ENCODE assay signal across 8 cellular contexts in genomic region chr9:100352727-100353505, GRCh38. TPM values are rescaled to one million over a fixed set of nuclear protein-coding genes. Genes with fewer than 3 reads are reported as not detected.
DNase-seq lines count a peak whose midpoint lies in the region; ATAC-seq, FAIRE-seq and TF ChIP-seq lines count a peak whose summit lies in the region.

Gene TEX10 (minus strand): TSS chr9:100352942. CDS start chr9:100349363, 3,579 bp downstream.

- FAIRE-seq in keratinocyte (lab: Jason Lieb, UNC), result peak; percentile 20

- H3K4me2 ChIP-seq in keratinocyte (ENCODE audit: control insufficient read depth, extremely low read depth, insufficient read depth, low read depth, low read length), result peak within 1 kb of the TSS; percentile 96

- H2AFZ ChIP-seq in keratinocyte (ENCODE audit: control insufficient read depth, low read length), result peak within 1 kb of the TSS; percentile 96

- dilution Hi-C loops in keratinocyte (cut with MboI; ENCODE audit: extremely low pct_ligation_motif_present, low sequenced_read_pairs), result no loop called here

- H4K20me1 ChIP-seq in keratinocyte (ENCODE audit: control insufficient read depth, extremely low read depth, insufficient read depth, low read length), result peaks cover 9% of the 10 kb centered on the region

- no peaks in the 10 kb centered on the region for H3K36me3 ChIP-seq in keratinocyte (ENCODE audit: control insufficient read depth in 2 of 2, extremely low read depth in 1 of 2, insufficient read depth in 2 of 2, low read length in 2 of 2)

- H3K79me2 ChIP-seq in keratinocyte (ENCODE audit: control insufficient read depth, insufficient read depth, low read length), result peaks cover 48% of the 10 kb centered on the region

- DNase-seq in AG09309 (ENCODE audit: low read depth), result peak; percentile 11
- peak; percentile 32 to 83 for DNase-seq in NCI-H446 (lab: John Stamatoyannopoulos, UW)
- DNase-seq in cerebellum (ENCODE audit: low spot score), result peak; percentile 91
- no peak for DNase-seq in keratinocyte (ENCODE audit: low read depth, low spot score)
- peak; percentile 80 to 89 (median 86) for DNase-seq in stimulated activated CD4-positive, alpha-beta T cell treated with anti-CD3 and anti-CD28 coated beads, Interleukin-12 subunit alpha, Interleukin-12 subunit beta, amount 100 ng/mL, for 48 hours (ENCODE audit: low read depth in 2 of 3, low spot score in 1 of 3)

- H3K4me1 ChIP-seq in keratinocyte (ENCODE audit: control insufficient read depth, extremely low read depth, insufficient read depth, low read length), result peaks cover 24% of the 10 kb centered on the region

- no peaks in the 10 kb centered on the region for H3K9me3 ChIP-seq in keratinocyte (ENCODE audit: control insufficient read depth, low read depth, low read length)

- H3K9me1 ChIP-seq in keratinocyte (ENCODE audit: control insufficient read depth, extremely low read depth, insufficient read depth, low read length), result peaks cover 3% of the 10 kb centered on the region

- ATAC-seq in GM19023 (IDR thresholded peaks at IDR 0.05; ENCODE audit: unreplicated experiment) (peak; percentile 91), HG03280 (IDR thresholded peaks at IDR 0.05; ENCODE audit: unreplicated experiment) (peak; percentile 87)
- ATAC-seq in activated CD4-positive, CD25-positive, alpha-beta regulatory T cell treated with anti-CD3 and anti-CD28 coated beads, Interleukin-2, amount 50 U/mL, for 24 hours, result peak; percentile 89 to 91

- peak within 1 kb of the TSS; percentile 95 for H3K9ac ChIP-seq in keratinocyte (ENCODE audit: control insufficient read depth, extremely low read depth, insufficient read depth, low read length)

- H3K27ac ChIP-seq in keratinocyte (ENCODE audit: control insufficient read depth, insufficient read depth, low read length), result peak within 1 kb of the TSS; percentile 88

- H3K27me3 ChIP-seq in keratinocyte (ENCODE audit: control insufficient read depth, extremely low read depth, insufficient read depth, low read length), result no peaks in the 10 kb centered on the region

- H3K4me3 ChIP-seq in AG09309 (ENCODE audit: control insufficient read depth, low read depth, low read length) (peak within 1 kb of the TSS; percentile 83), keratinocyte (ENCODE audit: control insufficient read depth in 2 of 3, extremely low read depth in 1 of 3, insufficient read depth in 2 of 3, low read depth in 1 of 3, low read length in 3 of 3) (peak within 1 kb of the TSS; percentile 89 to 92 (median 90))

- TF ChIP-seq CTCF in AG09309 (IDR thresholded peaks at IDR 0.05; ENCODE audit: control insufficient read depth, insufficient read depth, low read depth, low read length, missing control alignments), result no peak
- no peak for TF ChIP-seq CTCF in keratinocyte (optimal IDR thresholded peaks at IDR 0.05 in 1 of 3, IDR thresholded peaks at IDR 0.05 in 1 of 3, conservative IDR thresholded peaks at IDR 0.05 in 1 of 3; ENCODE audit: extremely low read depth in 1 of 3, insufficient read depth in 2 of 3, low read length in 3 of 3)

RNA-seq across cellular contexts. Expression of gene TEX10, which starts in this region (rescaled TPM):
- total RNA-seq in cerebellum, result 35.7 TPM
- polyA plus RNA-seq in keratinocyte, result 31.3 to 50.7 TPM (median 32.9 TPM) in 3 replicates
- 18.6 TPM for polyA plus RNA-seq in keratinocyte (2011; ENCODE audit: low read depth)
- 19.1 and 39.6 TPM in 2 replicates for polyA plus RNA-seq in keratinocyte (2011; cell fraction: cytosol; rRNA removed)
- polyA plus RNA-seq in keratinocyte (2011; cell fraction: nucleus; rRNA removed), result 40.9 and 50.7 TPM in 2 replicates
- 23.4 and 26.6 TPM in 2 replicates for polyA plus RNA-seq in keratinocyte (2012; ENCODE audit: low replicate concordance)
- polyA minus RNA-seq in keratinocyte, result 12.5 to 58.2 TPM (median 29.1 TPM) in 3 replicates
- polyA minus RNA-seq in keratinocyte (2011; cell fraction: cytosol; rRNA and poly(A)+ RNA removed), result 15.0 TPM
- polyA minus RNA-seq in keratinocyte (2011; cell fraction: nucleus; rRNA and poly(A)+ RNA removed), result 26.2 and 50.9 TPM in 2 replicates
